In the genomic region with DNA sequence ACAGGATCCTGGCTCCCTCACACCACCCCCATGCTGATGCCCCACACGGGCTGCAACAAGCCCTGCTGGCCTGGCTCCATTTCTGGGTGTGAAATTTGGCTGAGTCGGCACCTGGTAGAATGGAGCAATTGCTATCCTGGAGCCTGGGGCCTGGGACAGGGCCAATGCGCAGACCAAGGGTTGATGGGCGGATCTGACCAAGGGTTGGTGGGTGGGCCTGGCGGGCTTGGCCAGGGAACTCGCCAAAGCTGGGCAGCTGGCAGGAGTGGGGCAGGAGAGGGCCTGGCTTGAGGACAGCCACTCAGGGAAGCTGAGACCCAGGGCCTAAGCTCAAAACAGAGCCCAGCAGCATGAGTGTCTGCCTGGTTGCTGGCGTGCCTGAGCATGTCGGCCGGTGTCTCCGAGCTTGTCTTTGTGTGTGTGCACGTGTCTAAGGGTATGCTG, we compare ENCODE assay signal across 20 cellular contexts.
DNase-seq lines count a peak whose midpoint lies in the region; ATAC-seq lines count a peak whose summit lies in the region.
"Had no signal": no experiment of that assay in that cellular context is flagged by ENCODE, and none has a peak within 500 bp of the region (broad histone marks: within the 10 kb centered on the region; RNA-seq: fewer than 3 reads in every experiment).

No MANE protein-coding gene starts in this region.

- no peaks in the 10 kb centered on the region for H3K79me1 ChIP-seq in neuronal stem cell (ENCODE audit: low read depth, low read length)

- H3K4me3 ChIP-seq in neuronal stem cell (ENCODE audit: low read length in 2 of 2), result no peak overlapping the region
- H3K4me3 ChIP-seq: right atrium auricular region, tibial nerve had no signal

- H3K27me3 ChIP-seq in neuronal stem cell (ENCODE audit: control insufficient read depth in 3 of 3, insufficient read depth in 3 of 3, low read depth in 1 of 3, low read length in 3 of 3), result no peaks in the 10 kb centered on the region
- H3K27me3 ChIP-seq: neutrophil, right atrium auricular region, tibial nerve had no signal

- no peak overlapping the region for H3K14ac ChIP-seq in neuronal stem cell (ENCODE audit: low read length)

- H4K8ac ChIP-seq in neuronal stem cell (ENCODE audit: low read depth, low read length), result no peak overlapping the region

- H3K4me1 ChIP-seq in neuronal stem cell (ENCODE audit: control insufficient read depth in 2 of 2, insufficient read depth in 1 of 2, low read depth in 1 of 2, low read length in 2 of 2), result peaks cover 2 to 6% of the 10 kb centered on the region in 2 donors
- H3K4me1 ChIP-seq: right atrium auricular region had no signal

- H3K18ac ChIP-seq in neuronal stem cell (ENCODE audit: low read length), result peak overlapping the region; percentile 8

- no peaks in the 10 kb centered on the region for H3K9me3 ChIP-seq in neuronal stem cell (replicated peaks in 1 of 2; ENCODE audit: control insufficient read depth in 2 of 2, insufficient read depth in 1 of 2, low read depth in 1 of 2, low read length in 2 of 2)
- H3K9me3 ChIP-seq: neutrophil, right atrium auricular region, tibial nerve had no signal

- H3K36me3 ChIP-seq in neuronal stem cell (replicated peaks in 1 of 2; ENCODE audit: control insufficient read depth in 2 of 2, insufficient read depth in 2 of 2, low read length in 2 of 2), result peaks cover 0 to 41% of the 10 kb centered on the region in 2 donors
- H3K36me3 ChIP-seq: neutrophil, right atrium auricular region, tibial nerve had no signal

- H3K4me2 ChIP-seq in neuronal stem cell (ENCODE audit: insufficient read depth, low read length, poor library complexity, severe bottlenecking), result no peak overlapping the region

- no peak overlapping the region for H2BK5ac ChIP-seq in neuronal stem cell (ENCODE audit: low read length)

- H2BK15ac ChIP-seq in neuronal stem cell (ENCODE audit: low read length), result no peak overlapping the region

- no CpG with 5 or more reads among the region's 11 CpGs for WGBS in neuronal stem cell (ENCODE audit: extremely low coverage in 2 of 2, insufficient read length in 2 of 2, insufficient replicate concordance in 1 of 2), 2 donors

- H3K27ac ChIP-seq in epithelial cell of prostate, result peak overlapping the region; percentile 32
- no peak overlapping the region for H3K27ac ChIP-seq in neuronal stem cell (replicated peaks; ENCODE audit: low read length)
- H3K27ac ChIP-seq: neutrophil, right atrium auricular region, tibial nerve had no signal

- H3K4ac ChIP-seq in neuronal stem cell (ENCODE audit: low read length), result no peak overlapping the region

- no peak overlapping the region for H2AK5ac ChIP-seq in neuronal stem cell (ENCODE audit: low read depth, low read length)

- H2BK120ac ChIP-seq in neuronal stem cell (ENCODE audit: low read depth, low read length), result no peak overlapping the region

- no peak overlapping the region for H3K23ac ChIP-seq in neuronal stem cell (ENCODE audit: low read depth, low read length, poor library complexity)

- peak; percentile 87 for DNase-seq in DMS79 (lab: John Stamatoyannopoulos, UW)
- peak; percentile 19 for DNase-seq in NCI-H2171 treated with DMSO at 0.1 percent for 48 hours (lab: John Stamatoyannopoulos, UW)
- peak; percentile 66 for DNase-seq in epithelial cell of prostate (ENCODE audit: low read depth, low spot score)
- DNase-seq in neuronal stem cell (ENCODE audit: low spot score), result no peak
- no peak for DNase-seq in NCI-H2029 (lab: John Stamatoyannopoulos, UW)
- no peak for DNase-seq in activated CD4-positive, alpha-beta T cell treated with anti-CD3 and anti-CD28 coated beads for 1 hour
- no peak for DNase-seq in epidermal melanocyte (ENCODE audit: insufficient read length, low spot score)
- DNase-seq: activated CD4-positive, alpha-beta T cell treated with anti-CD3 and anti-CD28 coated beads, Interleukin-2, amount 50 U/mL, for 48 hours; activated T-cell treated with anti-CD3 and anti-CD28 coated beads for 4 hours; amniotic stem cell; effector memory CD8-positive, alpha-beta T cell; KBM-7; NCI-H2107; T-cell had no signal

- ATAC-seq in GM18517 (IDR thresholded peaks at IDR 0.05; ENCODE audit: unreplicated experiment), result no peak
- ATAC-seq: effector memory CD8-positive, alpha-beta T cell; HCT116; stimulated activated effector memory CD8-positive, alpha-beta T cell treated with anti-CD3 and anti-CD28 coated beads, Interleukin-12 subunit alpha, Interleukin-12 subunit beta, amount 100 ng/mL, for 72 hours; T-cell had no signal

- no peak overlapping the region for H4K91ac ChIP-seq in neuronal stem cell (ENCODE audit: low read depth, low read length, poor library complexity)

- no peak overlapping the region for H2AFZ ChIP-seq in neuronal stem cell (ENCODE audit: low read length)

- no peak overlapping the region for H3K9ac ChIP-seq in neuronal stem cell (ENCODE audit: low read depth, low read length, poor library complexity)

- H2BK12ac ChIP-seq in neuronal stem cell (ENCODE audit: low read length), result no peak overlapping the region

Comparison
In these comparisons a context has a peak if more than half of its experiments do, and no peak if none do; other contexts are left out.
1. DNase-seq: peak in DMS79 (single experiment), NCI-H2171 treated with DMSO at 0.1 percent for 48 hours (single experiment) and epithelial cell of prostate (single experiment); none in neuronal stem cell (single experiment), NCI-H2029 (single experiment), activated CD4-positive, alpha-beta T cell treated with anti-CD3 and anti-CD28 coated beads for 1 hour (single experiment) and epidermal melanocyte (single experiment).